ENCODE assay signal across 28 cellular contexts in genomic region chr10:62159357-62159756, GRCh38.
DNase-seq lines count a peak whose midpoint lies in the region; ATAC-seq, FAIRE-seq and TF ChIP-seq lines count a peak whose summit lies in the region.
"Had no signal": no experiment of that assay in that cellular context is flagged by ENCODE, and none has a peak within 500 bp of the region (broad histone marks: within the 10 kb centered on the region; RNA-seq: fewer than 3 reads in every experiment).

No MANE protein-coding gene starts in this region.

- H3K4me1 ChIP-seq in HepG2 (ENCODE audit: insufficient read depth, low read length) (peaks cover under 1% of the 10 kb centered on the region; the same call in 1 of the 2 replicates), right lobe of liver (no peaks in the 10 kb centered on the region), Panc1 (ENCODE audit: control insufficient read depth, insufficient read depth, low read length) (peaks cover 4% of the 10 kb centered on the region; the same call in 1 of the 2 replicates)
- H3K4me1 ChIP-seq: BE2C had no signal

- no peak for TF ChIP-seq CTCF in HepG2 (CRISPR knock-in tag; IDR thresholded peaks at IDR 0.05)
- TF ChIP-seq CTCF in right lobe of liver (IDR thresholded peaks at IDR 0.05) = no peak
- TF ChIP-seq CTCF in Panc1 (IDR thresholded peaks at IDR 0.05) = no peak
- TF ChIP-seq CTCF in epithelial cell of esophagus (IDR thresholded peaks at IDR 0.05; ENCODE audit: insufficient read depth, low read depth, low read length, missing control alignments) = no peak

- TF ChIP-seq EP300 in HepG2 (IDR thresholded peaks at IDR 0.05; ENCODE audit: low read depth in 2 of 2, low read length in 2 of 2) = no peak
- no peak for TF ChIP-seq EP300 in HepG2 (CRISPR knock-in tag; IDR thresholded peaks at IDR 0.05; ENCODE audit: borderline replicate concordance)

- H3K27ac ChIP-seq in HepG2 (ENCODE audit: extremely low read length, insufficient read depth, low read length) (no peak overlapping the region), right lobe of liver (no peak overlapping the region), Panc1 (ENCODE audit: low read length) (peak overlapping the region; percentile 32; the same call in 1 of the 2 replicates), caudate nucleus (ENCODE audit: low read depth, low read length) (no peak overlapping the region)
- H3K27ac ChIP-seq: HL-60, PC-9, RWPE1 had no signal

- CTCF ChIA-PET in HepG2 (lab: Yijun Ruan, JAX; ENCODE audit: low intra/inter-chr PET ratio, low total read pairs) = no interaction called here
- CTCF ChIA-PET in Panc1 (lab: Charles Lee) = no interaction called here

- ATAC-seq in HepG2 (no peak), right lobe of liver (no peak), Panc1 (no peak), HG02870 (IDR thresholded peaks at IDR 0.05; ENCODE audit: unreplicated experiment) (no peak)
- ATAC-seq: T-cell had no signal

- H3K4me2 ChIP-seq in HepG2 (ENCODE audit: low read depth, low read length) = no peak overlapping the region
- H3K4me2 ChIP-seq: PC-9 had no signal

- DNase-seq in HepG2 (ENCODE audit: low spot score) (no peak), right lobe of liver (no peak), Panc1 (ENCODE audit: low read depth, low spot score) (no peak), epithelial cell of esophagus (ENCODE audit: low read depth) (peak; percentile 40), KBM-7 (no peak), caudate nucleus (lab: John Stamatoyannopoulos, UW) (no peak), NCI-H2196 treated with DMSO at 0.1 percent for 48 hours (lab: John Stamatoyannopoulos, UW; ENCODE audit: unreplicated experiment) (no peak)
- DNase-seq: 8988T, ACHN, BE2C, DMS153, DND-41, H7, KG1, MM.1S, NCI-H1048, NCI-H1417, NCI-H1694, NCI-H2081, NCI-H345, NCI-H774, PC-9, SHP77, T-cell had no signal

- TF ChIP-seq RAD21 in HepG2 (CRISPR knock-in tag; IDR thresholded peaks at IDR 0.05) = no peak

- no peaks in the 10 kb centered on the region for H4K20me1 ChIP-seq in HepG2 (ENCODE audit: insufficient read depth, low read length)

- 0 out of 5 replicates have a peak, but pooled peaks cover 0 to 1% of the 10 kb centered on the region in 2 experiments for H3K27me3 ChIP-seq in HepG2 (ENCODE audit: control insufficient read depth in 1 of 2, insufficient read depth in 2 of 2, low read length in 2 of 2)
- no peaks in the 10 kb centered on the region for H3K27me3 ChIP-seq in right lobe of liver
- H3K27me3 ChIP-seq in Panc1 (ENCODE audit: control insufficient read depth, insufficient read depth, low read length) = no peaks in the 10 kb centered on the region
- H3K27me3 ChIP-seq: BE2C had no signal

- no peak overlapping the region for H3K9ac ChIP-seq in HepG2 (ENCODE audit: insufficient read depth, low read depth, low read length)

- H3K36me3 ChIP-seq in HepG2 (replicated peaks in 1 of 2; ENCODE audit: control insufficient read depth in 1 of 2, insufficient read depth in 2 of 2, low read length in 2 of 2) (no peaks in the 10 kb centered on the region), right lobe of liver (no peaks in the 10 kb centered on the region), Panc1 (ENCODE audit: control insufficient read depth, insufficient read depth, low read length) (no peaks in the 10 kb centered on the region)
- H3K36me3 ChIP-seq: BE2C had no signal

- no peak for FAIRE-seq in HepG2 (lab: Jason Lieb, UNC)
- FAIRE-seq: GM18507 had no signal

- H3K9me3 ChIP-seq in HepG2 (ENCODE audit: low read length) (no peaks in the 10 kb centered on the region), right lobe of liver (no peaks in the 10 kb centered on the region), Panc1 (ENCODE audit: control insufficient read depth, insufficient read depth, low read depth, low read length) (no peaks in the 10 kb centered on the region)
- H3K9me3 ChIP-seq: BE2C had no signal

- no peak overlapping the region for H2AFZ ChIP-seq in HepG2 (ENCODE audit: low read length)
- H2AFZ ChIP-seq: PC-9 had no signal

- POLR2A ChIA-PET in HepG2 (lab: Yijun Ruan, JAX) (no interaction called here), Panc1 (lab: Charles Lee) (no interaction called here)

- in situ Hi-C loops in HepG2 (cut with HindIII; ENCODE audit: extremely low pct_ligation_motif_present, low pct_unique_long_range_greater_than_20kb) (no loop called here), Panc1 (cut with HindIII; ENCODE audit: low pct_unique_long_range_greater_than_20kb, low sequenced_read_pairs) (no loop called here), KBM-7 (cut with MboI; ENCODE audit: low pct_unique_long_range_greater_than_20kb, low sequenced_read_pairs) (no loop called here)

- H3K4me3 ChIP-seq in HepG2 (replicated peaks in 1 of 3; ENCODE audit: insufficient read depth in 1 of 3, low read depth in 2 of 3, low read length in 3 of 3) (no peak overlapping the region), right lobe of liver (no peak overlapping the region), Panc1 (ENCODE audit: low read depth in 2 of 2, low read length in 2 of 2) (no peak overlapping the region), epithelial cell of esophagus (ENCODE audit: low read length) (no peak overlapping the region)
- H3K4me3 ChIP-seq: PC-9 had no signal

- BruUV-seq in HepG2 (replicated peaks; lab: Mats Ljungman, UMichigan) = no TSS peak
- BruUV-seq in Panc1 (replicated peaks; lab: Mats Ljungman, UMichigan) = no TSS peak

- H3K79me2 ChIP-seq in HepG2 (ENCODE audit: insufficient read depth, low read length) = no peaks in the 10 kb centered on the region

- no peak for TF ChIP-seq POLR2A in HepG2 (IDR thresholded peaks at IDR 0.05; ENCODE audit: insufficient read depth in 1 of 2, low read depth in 2 of 2, low read length in 2 of 2)
- TF ChIP-seq POLR2A in right lobe of liver (IDR thresholded peaks at IDR 0.05) = no peak

- intact Hi-C loops in HepG2 (cut with micrococcal nuclease; ENCODE audit: unreplicated experiment) (no loop called here), right lobe of liver (cut with DNase I) (no loop called here), Panc1 (cut with micrococcal nuclease; ENCODE audit: unreplicated experiment) (no loop called here)

- WGBS in HepG2 (ENCODE audit: low lambda C conversion rate) = 83% methylated on average over 2 of the region's 3 CpGs
- no CpG with 5 or more reads among the region's 3 CpGs for WGBS in right lobe of liver (ENCODE audit: insufficient coverage, low coverage, low lambda C conversion rate, missing lambda C conversion rate)

TF ChIP-seq in HepG2, 621 proteins besides CTCF, POLR2A, EP300 and RAD21:
- 0 out of 2 replicates have a peak, but pooled peaks have one; percentile 18 for TF ChIP-seq FOSL2 (CRISPR knock-in tag; IDR thresholded peaks at IDR 0.05)
- TF ChIP-seq MIER2 (CRISPR knock-in tag; IDR thresholded peaks at IDR 0.05) = no peak
